ENCODE assay signal across 1 cellular context in genomic region chr6:82616386-82617028, GRCh38.
TF ChIP-seq lines count a peak whose summit lies in the region.

No MANE protein-coding gene starts in this region.

TF ChIP-seq in H1, 55 proteins besides CTCF, POLR2A, EP300 and RAD21 (continued from another document):
- TF ChIP-seq CHD7 (IDR thresholded peaks at IDR 0.05; ENCODE audit: insufficient replicate concordance, low read length) (no peak), CREB1 (IDR thresholded peaks at IDR 0.05) (no peak), KDM1A (IDR thresholded peaks at IDR 0.05; ENCODE audit: borderline replicate concordance, low read length) (no peak), CHD1 (IDR thresholded peaks at IDR 0.05; ENCODE audit: low read depth, low read length) (no peak), MAFK (IDR thresholded peaks at IDR 0.05; ENCODE audit: low read depth, low read length) (no peak), JUND (IDR thresholded peaks at IDR 0.05; ENCODE audit: low read length) (no peak), TAF1 (IDR thresholded peaks at IDR 0.05; ENCODE audit: low read depth, low read length) (no peak), SP1 (IDR thresholded peaks at IDR 0.05; ENCODE audit: low read depth, low read length) (no peak), JUN (IDR thresholded peaks at IDR 0.05; ENCODE audit: low read depth, low read length) (no peak)
TF ChIP-seq in H1: peak in this region for 0.
